ENCODE assay signal across 1 cellular context in the genomic region with DNA sequence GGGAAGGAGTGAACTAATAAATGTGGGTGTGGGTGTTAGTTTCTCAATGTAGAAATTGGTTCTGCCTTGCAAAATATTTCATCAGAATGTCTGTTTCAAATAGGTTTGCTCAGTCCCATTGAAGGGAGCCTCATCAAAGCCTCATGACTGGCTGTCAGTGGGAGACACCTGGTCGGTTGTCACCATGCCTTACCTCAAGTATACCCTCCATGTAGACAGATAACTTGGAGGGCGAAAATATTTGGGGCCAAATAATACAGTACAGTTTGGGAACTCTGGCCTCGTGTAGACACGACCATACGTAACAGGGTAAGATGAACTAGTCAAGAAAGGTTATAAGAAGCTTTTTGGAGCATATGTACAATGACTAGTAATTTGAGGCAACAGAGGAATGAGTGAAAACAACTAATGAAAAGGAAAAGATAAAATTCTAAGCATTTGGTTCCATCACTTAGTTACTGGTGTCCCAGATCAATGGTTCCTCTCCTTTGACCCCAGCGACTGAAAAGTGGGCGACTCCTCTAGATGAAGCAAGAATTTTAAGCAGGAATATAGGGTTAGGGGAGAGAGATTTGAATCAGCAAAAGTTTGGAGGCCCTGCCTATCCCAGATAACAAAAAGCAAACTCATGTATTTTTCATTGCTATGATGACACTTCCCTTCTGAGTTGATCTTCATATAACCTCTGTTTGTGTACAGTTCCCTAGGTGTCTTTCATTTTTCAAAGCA.
TF ChIP-seq lines count a peak whose summit lies in the region.

No MANE protein-coding gene starts in this region.

TF ChIP-seq in K562, 482 proteins besides CTCF, POLR2A, EP300 and RAD21 (continued from another document and continues in another):
- TF ChIP-seq, protein P1, sequence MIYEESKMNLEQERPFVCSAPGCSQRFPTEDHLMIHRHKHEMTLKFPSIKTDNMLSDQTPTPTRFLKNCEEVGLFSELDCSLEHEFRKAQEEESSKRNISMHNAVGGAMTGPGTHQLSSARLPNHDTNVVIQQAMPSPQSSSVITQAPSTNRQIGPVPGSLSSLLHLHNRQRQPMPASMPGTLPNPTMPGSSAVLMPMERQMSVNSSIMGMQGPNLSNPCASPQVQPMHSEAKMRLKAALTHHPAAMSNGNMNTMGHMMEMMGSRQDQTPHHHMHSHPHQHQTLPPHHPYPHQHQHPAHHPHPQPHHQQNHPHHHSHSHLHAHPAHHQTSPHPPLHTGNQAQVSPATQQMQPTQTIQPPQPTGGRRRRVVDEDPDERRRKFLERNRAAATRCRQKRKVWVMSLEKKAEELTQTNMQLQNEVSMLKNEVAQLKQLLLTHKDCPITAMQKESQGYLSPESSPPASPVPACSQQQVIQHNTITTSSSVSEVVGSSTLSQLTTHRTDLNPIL (CRISPR knock-in tag; IDR thresholded peaks at IDR 0.05), result 0 out of 2 replicates have a peak, but pooled peaks have one; percentile 48
- TF ChIP-seq TCF7 (IDR thresholded peaks at IDR 0.05; ENCODE audit: borderline replicate concordance) (no peak), ZNF165 (CRISPR knock-in tag; IDR thresholded peaks at IDR 0.05; ENCODE audit: borderline replicate concordance) (peak; percentile 73; the same call in 1 of the 2 replicates), ZNF41 (CRISPR knock-in tag; conservative IDR thresholded peaks at IDR 0.05) (peak; percentile 17; the same call in 1 of the 2 replicates), ZNF444 (CRISPR knock-in tag; IDR thresholded peaks at IDR 0.05) (peak; percentile 5; the same call in 1 of the 2 replicates), CCNT2 (IDR thresholded peaks at IDR 0.05; ENCODE audit: borderline replicate concordance, extremely low read depth, insufficient read length, low read depth, low read length) (peak; percentile 59), ZNF668 (CRISPR knock-in tag; IDR thresholded peaks at IDR 0.05) (peak; percentile 54; the same call in 1 of the 2 replicates), TAF9B (IDR thresholded peaks at IDR 0.05; ENCODE audit: partially characterized antibody) (peak; percentile 15), XRCC4 (IDR thresholded peaks at IDR 0.05; ENCODE audit: extremely low read depth, insufficient read depth, insufficient read length) (no peak), ZNF76 (CRISPR knock-in tag; IDR thresholded peaks at IDR 0.05; ENCODE audit: borderline replicate concordance) (0 out of 2 replicates have a peak, but pooled peaks have one; percentile 16), SP1 (CRISPR knock-in tag; IDR thresholded peaks at IDR 0.05) (no peak; the same call in 1 of the 2 replicates), CBFB (CRISPR knock-in tag; IDR thresholded peaks at IDR 0.05) (no peak), KDM1A (IDR thresholded peaks at IDR 0.05) (no peak), ZNF311 (CRISPR knock-in tag; IDR thresholded peaks at IDR 0.05) (peak; percentile 84)
- TF ChIP-seq, protein P2, sequence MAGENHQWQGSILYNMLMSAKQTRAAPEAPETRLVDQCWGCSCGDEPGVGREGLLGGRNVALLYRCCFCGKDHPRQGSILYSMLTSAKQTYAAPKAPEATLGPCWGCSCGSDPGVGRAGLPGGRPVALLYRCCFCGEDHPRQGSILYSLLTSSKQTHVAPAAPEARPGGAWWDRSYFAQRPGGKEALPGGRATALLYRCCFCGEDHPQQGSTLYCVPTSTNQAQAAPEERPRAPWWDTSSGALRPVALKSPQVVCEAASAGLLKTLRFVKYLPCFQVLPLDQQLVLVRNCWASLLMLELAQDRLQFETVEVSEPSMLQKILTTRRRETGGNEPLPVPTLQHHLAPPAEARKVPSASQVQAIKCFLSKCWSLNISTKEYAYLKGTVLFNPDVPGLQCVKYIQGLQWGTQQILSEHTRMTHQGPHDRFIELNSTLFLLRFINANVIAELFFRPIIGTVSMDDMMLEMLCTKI (IDR thresholded peaks at IDR 0.05; ENCODE audit: partially characterized antibody), result no peak
- TF ChIP-seq, protein P3, sequence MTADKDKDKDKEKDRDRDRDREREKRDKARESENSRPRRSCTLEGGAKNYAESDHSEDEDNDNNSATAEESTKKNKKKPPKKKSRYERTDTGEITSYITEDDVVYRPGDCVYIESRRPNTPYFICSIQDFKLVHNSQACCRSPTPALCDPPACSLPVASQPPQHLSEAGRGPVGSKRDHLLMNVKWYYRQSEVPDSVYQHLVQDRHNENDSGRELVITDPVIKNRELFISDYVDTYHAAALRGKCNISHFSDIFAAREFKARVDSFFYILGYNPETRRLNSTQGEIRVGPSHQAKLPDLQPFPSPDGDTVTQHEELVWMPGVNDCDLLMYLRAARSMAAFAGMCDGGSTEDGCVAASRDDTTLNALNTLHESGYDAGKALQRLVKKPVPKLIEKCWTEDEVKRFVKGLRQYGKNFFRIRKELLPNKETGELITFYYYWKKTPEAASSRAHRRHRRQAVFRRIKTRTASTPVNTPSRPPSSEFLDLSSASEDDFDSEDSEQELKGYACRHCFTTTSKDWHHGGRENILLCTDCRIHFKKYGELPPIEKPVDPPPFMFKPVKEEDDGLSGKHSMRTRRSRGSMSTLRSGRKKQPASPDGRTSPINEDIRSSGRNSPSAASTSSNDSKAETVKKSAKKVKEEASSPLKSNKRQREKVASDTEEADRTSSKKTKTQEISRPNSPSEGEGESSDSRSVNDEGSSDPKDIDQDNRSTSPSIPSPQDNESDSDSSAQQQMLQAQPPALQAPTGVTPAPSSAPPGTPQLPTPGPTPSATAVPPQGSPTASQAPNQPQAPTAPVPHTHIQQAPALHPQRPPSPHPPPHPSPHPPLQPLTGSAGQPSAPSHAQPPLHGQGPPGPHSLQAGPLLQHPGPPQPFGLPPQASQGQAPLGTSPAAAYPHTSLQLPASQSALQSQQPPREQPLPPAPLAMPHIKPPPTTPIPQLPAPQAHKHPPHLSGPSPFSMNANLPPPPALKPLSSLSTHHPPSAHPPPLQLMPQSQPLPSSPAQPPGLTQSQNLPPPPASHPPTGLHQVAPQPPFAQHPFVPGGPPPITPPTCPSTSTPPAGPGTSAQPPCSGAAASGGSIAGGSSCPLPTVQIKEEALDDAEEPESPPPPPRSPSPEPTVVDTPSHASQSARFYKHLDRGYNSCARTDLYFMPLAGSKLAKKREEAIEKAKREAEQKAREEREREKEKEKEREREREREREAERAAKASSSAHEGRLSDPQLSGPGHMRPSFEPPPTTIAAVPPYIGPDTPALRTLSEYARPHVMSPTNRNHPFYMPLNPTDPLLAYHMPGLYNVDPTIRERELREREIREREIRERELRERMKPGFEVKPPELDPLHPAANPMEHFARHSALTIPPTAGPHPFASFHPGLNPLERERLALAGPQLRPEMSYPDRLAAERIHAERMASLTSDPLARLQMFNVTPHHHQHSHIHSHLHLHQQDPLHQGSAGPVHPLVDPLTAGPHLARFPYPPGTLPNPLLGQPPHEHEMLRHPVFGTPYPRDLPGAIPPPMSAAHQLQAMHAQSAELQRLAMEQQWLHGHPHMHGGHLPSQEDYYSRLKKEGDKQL (CRISPR knock-in tag; IDR thresholded peaks at IDR 0.05; ENCODE audit: borderline replicate concordance), result no peak
- TF ChIP-seq, protein P4, sequence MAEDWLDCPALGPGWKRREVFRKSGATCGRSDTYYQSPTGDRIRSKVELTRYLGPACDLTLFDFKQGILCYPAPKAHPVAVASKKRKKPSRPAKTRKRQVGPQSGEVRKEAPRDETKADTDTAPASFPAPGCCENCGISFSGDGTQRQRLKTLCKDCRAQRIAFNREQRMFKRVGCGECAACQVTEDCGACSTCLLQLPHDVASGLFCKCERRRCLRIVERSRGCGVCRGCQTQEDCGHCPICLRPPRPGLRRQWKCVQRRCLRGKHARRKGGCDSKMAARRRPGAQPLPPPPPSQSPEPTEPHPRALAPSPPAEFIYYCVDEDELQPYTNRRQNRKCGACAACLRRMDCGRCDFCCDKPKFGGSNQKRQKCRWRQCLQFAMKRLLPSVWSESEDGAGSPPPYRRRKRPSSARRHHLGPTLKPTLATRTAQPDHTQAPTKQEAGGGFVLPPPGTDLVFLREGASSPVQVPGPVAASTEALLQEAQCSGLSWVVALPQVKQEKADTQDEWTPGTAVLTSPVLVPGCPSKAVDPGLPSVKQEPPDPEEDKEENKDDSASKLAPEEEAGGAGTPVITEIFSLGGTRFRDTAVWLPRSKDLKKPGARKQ (CRISPR knock-in tag; IDR thresholded peaks at IDR 0.05), result no peak
- TF ChIP-seq, protein P5, sequence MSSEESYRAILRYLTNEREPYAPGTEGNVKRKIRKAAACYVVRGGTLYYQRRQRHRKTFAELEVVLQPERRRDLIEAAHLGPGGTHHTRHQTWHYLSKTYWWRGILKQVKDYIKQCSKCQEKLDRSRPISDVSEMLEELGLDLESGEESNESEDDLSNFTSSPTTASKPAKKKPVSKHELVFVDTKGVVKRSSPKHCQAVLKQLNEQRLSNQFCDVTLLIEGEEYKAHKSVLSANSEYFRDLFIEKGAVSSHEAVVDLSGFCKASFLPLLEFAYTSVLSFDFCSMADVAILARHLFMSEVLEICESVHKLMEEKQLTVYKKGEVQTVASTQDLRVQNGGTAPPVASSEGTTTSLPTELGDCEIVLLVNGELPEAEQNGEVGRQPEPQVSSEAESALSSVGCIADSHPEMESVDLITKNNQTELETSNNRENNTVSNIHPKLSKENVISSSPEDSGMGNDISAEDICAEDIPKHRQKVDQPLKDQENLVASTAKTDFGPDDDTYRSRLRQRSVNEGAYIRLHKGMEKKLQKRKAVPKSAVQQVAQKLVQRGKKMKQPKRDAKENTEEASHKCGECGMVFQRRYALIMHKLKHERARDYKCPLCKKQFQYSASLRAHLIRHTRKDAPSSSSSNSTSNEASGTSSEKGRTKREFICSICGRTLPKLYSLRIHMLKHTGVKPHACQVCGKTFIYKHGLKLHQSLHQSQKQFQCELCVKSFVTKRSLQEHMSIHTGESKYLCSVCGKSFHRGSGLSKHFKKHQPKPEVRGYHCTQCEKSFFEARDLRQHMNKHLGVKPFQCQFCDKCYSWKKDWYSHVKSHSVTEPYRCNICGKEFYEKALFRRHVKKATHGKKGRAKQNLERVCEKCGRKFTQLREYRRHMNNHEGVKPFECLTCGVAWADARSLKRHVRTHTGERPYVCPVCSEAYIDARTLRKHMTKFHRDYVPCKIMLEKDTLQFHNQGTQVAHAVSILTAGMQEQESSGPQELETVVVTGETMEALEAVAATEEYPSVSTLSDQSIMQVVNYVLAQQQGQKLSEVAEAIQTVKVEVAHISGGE (CRISPR knock-in tag; IDR thresholded peaks at IDR 0.05), result peak in 1 of 3 experiments; percentile 54; a peak in 1 of 6 replicates
- TF ChIP-seq, protein P6, sequence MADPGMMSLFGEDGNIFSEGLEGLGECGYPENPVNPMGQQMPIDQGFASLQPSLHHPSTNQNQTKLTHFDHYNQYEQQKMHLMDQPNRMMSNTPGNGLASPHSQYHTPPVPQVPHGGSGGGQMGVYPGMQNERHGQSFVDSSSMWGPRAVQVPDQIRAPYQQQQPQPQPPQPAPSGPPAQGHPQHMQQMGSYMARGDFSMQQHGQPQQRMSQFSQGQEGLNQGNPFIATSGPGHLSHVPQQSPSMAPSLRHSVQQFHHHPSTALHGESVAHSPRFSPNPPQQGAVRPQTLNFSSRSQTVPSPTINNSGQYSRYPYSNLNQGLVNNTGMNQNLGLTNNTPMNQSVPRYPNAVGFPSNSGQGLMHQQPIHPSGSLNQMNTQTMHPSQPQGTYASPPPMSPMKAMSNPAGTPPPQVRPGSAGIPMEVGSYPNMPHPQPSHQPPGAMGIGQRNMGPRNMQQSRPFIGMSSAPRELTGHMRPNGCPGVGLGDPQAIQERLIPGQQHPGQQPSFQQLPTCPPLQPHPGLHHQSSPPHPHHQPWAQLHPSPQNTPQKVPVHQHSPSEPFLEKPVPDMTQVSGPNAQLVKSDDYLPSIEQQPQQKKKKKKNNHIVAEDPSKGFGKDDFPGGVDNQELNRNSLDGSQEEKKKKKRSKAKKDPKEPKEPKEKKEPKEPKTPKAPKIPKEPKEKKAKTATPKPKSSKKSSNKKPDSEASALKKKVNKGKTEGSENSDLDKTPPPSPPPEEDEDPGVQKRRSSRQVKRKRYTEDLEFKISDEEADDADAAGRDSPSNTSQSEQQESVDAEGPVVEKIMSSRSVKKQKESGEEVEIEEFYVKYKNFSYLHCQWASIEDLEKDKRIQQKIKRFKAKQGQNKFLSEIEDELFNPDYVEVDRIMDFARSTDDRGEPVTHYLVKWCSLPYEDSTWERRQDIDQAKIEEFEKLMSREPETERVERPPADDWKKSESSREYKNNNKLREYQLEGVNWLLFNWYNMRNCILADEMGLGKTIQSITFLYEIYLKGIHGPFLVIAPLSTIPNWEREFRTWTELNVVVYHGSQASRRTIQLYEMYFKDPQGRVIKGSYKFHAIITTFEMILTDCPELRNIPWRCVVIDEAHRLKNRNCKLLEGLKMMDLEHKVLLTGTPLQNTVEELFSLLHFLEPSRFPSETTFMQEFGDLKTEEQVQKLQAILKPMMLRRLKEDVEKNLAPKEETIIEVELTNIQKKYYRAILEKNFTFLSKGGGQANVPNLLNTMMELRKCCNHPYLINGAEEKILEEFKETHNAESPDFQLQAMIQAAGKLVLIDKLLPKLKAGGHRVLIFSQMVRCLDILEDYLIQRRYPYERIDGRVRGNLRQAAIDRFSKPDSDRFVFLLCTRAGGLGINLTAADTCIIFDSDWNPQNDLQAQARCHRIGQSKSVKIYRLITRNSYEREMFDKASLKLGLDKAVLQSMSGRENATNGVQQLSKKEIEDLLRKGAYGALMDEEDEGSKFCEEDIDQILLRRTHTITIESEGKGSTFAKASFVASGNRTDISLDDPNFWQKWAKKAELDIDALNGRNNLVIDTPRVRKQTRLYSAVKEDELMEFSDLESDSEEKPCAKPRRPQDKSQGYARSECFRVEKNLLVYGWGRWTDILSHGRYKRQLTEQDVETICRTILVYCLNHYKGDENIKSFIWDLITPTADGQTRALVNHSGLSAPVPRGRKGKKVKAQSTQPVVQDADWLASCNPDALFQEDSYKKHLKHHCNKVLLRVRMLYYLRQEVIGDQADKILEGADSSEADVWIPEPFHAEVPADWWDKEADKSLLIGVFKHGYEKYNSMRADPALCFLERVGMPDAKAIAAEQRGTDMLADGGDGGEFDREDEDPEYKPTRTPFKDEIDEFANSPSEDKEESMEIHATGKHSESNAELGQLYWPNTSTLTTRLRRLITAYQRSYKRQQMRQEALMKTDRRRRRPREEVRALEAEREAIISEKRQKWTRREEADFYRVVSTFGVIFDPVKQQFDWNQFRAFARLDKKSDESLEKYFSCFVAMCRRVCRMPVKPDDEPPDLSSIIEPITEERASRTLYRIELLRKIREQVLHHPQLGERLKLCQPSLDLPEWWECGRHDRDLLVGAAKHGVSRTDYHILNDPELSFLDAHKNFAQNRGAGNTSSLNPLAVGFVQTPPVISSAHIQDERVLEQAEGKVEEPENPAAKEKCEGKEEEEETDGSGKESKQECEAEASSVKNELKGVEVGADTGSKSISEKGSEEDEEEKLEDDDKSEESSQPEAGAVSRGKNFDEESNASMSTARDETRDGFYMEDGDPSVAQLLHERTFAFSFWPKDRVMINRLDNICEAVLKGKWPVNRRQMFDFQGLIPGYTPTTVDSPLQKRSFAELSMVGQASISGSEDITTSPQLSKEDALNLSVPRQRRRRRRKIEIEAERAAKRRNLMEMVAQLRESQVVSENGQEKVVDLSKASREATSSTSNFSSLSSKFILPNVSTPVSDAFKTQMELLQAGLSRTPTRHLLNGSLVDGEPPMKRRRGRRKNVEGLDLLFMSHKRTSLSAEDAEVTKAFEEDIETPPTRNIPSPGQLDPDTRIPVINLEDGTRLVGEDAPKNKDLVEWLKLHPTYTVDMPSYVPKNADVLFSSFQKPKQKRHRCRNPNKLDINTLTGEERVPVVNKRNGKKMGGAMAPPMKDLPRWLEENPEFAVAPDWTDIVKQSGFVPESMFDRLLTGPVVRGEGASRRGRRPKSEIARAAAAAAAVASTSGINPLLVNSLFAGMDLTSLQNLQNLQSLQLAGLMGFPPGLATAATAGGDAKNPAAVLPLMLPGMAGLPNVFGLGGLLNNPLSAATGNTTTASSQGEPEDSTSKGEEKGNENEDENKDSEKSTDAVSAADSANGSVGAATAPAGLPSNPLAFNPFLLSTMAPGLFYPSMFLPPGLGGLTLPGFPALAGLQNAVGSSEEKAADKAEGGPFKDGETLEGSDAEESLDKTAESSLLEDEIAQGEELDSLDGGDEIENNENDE (IDR thresholded peaks at IDR 0.05; ENCODE audit: low read depth, low read length), result no peak
